ENCODE assay signal across 8 cellular contexts in genomic region chr6:46129634-46130505, GRCh38. TPM values are rescaled to one million over a fixed set of nuclear protein-coding genes. Genes with fewer than 3 reads are reported as not detected.
DNase-seq lines count a peak whose midpoint lies in the region; ATAC-seq and TF ChIP-seq lines count a peak whose summit lies in the region.

TSS of gene ENPP4 (plus strand) at chr6:46129989. CDS start at chr6:46139584, 9,595 bp downstream.

- H3K9me3 ChIP-seq in GM23248 (ENCODE audit: low read depth) (no peaks in the 10 kb centered on the region), SJSA1 (replicated peaks) (no peaks in the 10 kb centered on the region)

- TF ChIP-seq CTCF in LNCaP clone FGC (IDR thresholded peaks at IDR 0.05; ENCODE audit: control insufficient read depth, extremely low read depth, insufficient read depth) (peak; percentile 9; the same call in 1 of the 2 replicates), glutamatergic neuron (IDR thresholded peaks at IDR 0.05; ENCODE audit: partially characterized antibody, unreplicated experiment) (no peak), omental fat pad (IDR thresholded peaks at IDR 0.05) (no peak)

- H3K27ac ChIP-seq in GM23248, result no peak within 1 kb of the TSS
- no peak within 1 kb of the TSS for H3K27ac ChIP-seq in SJSA1
- peak within 1 kb of the TSS; percentile 73 for H3K27ac ChIP-seq in temporal lobe (ENCODE audit: low read depth, low read length)

- H3K4me3 ChIP-seq in GM23248 (peak within 1 kb of the TSS; percentile 67), LNCaP clone FGC (ENCODE audit: low read depth, low read length) (peak within 1 kb of the TSS; percentile 77), SJSA1 (peak within 1 kb of the TSS; percentile 49)

- H3K27me3 ChIP-seq in GM23248 (replicated peaks; ENCODE audit: insufficient read depth) (peaks cover 31% of the 10 kb centered on the region), SJSA1 (replicated peaks) (peaks cover 8% of the 10 kb centered on the region; the same call in 1 of the 2 replicates)

- H3K4me1 Mint-ChIP-seq in glutamatergic neuron (ENCODE audit: low read depth, unreplicated experiment), result no peaks in the 10 kb centered on the region

- WGBS in GM23248 (ENCODE audit: low coverage in 1 of 2, low lambda C conversion rate in 2 of 2, missing lambda C conversion rate in 2 of 2), 2 experiments, result 1 to 3% methylated on average over 50 to 57 of the region's 61 CpGs

- DNase-seq in EH (ENCODE audit: low read depth) (peak; percentile 48), GM23248 (peak; percentile 80), LNCaP clone FGC (ENCODE audit: low read depth) (peak; percentile 86), SJSA1 (ENCODE audit: low read depth in 1 of 2, low spot score in 2 of 2) (peak; percentile 80 to 95), glutamatergic neuron (peak; percentile 83), omental fat pad (ENCODE audit: low spot score) (peak; percentile 34)
- peak; percentile 90 for DNase-seq in activated naive CD4-positive, alpha-beta T cell treated with anti-CD3 and anti-CD28 coated beads, Interleukin-2, amount 50 U/mL, for 16 hours

- H3K27ac Mint-ChIP-seq in glutamatergic neuron (ENCODE audit: unreplicated experiment), result no peak within 1 kb of the TSS

- peak within 1 kb of the TSS; percentile 79 for H2AFZ ChIP-seq in GM23248

- H3K9me2 ChIP-seq in GM23248 (ENCODE audit: insufficient read depth), result no peaks in the 10 kb centered on the region

- H3K79me2 ChIP-seq in GM23248 (ENCODE audit: insufficient read depth), result no peaks in the 10 kb centered on the region

- H3K27me3 Mint-ChIP-seq in glutamatergic neuron (ENCODE audit: unreplicated experiment), result no peaks in the 10 kb centered on the region

- peak within 1 kb of the TSS; percentile 95 for H3K4me3 Mint-ChIP-seq in glutamatergic neuron (ENCODE audit: unreplicated experiment)

- no peaks in the 10 kb centered on the region for H4K20me1 ChIP-seq in GM23248 (ENCODE audit: insufficient read depth)

- H3K4me1 ChIP-seq in GM23248 (ENCODE audit: insufficient read depth) (no peaks in the 10 kb centered on the region), SJSA1 (replicated peaks) (peaks cover 4% of the 10 kb centered on the region)

- H3K9ac ChIP-seq in GM23248, result 0 out of 2 replicates have a peak within 1 kb of the TSS, but pooled peaks have one; percentile 9

- H3K36me3 Mint-ChIP-seq in glutamatergic neuron (ENCODE audit: unreplicated experiment), result no peaks in the 10 kb centered on the region

- ATAC-seq in omental fat pad (ENCODE audit: low FRiP score), result peak; percentile 100

- H3K36me3 ChIP-seq in GM23248 (ENCODE audit: low read depth), result no peaks in the 10 kb centered on the region
- H3K36me3 ChIP-seq in SJSA1, result no peaks in the 10 kb centered on the region

- in situ Hi-C loops in GM23248 (cut with MboI), result no loop called here

- no peaks in the 10 kb centered on the region for H3K9me3 Mint-ChIP-seq in glutamatergic neuron (ENCODE audit: unreplicated experiment)

- H3K4me2 ChIP-seq in GM23248 (ENCODE audit: unreplicated experiment), result peak within 1 kb of the TSS; percentile 47

- no peaks in the 10 kb centered on the region for H3F3A ChIP-seq in GM23248 (ENCODE audit: insufficient read depth)

RNA-seq across cellular contexts. Expression of gene ENPP4, which starts in this region (rescaled TPM):
- 0.63 and 1.9 TPM in 2 replicates for total RNA-seq in GM23248 (2014; rRNA removed; shearing (Covaris generic))
- polyA plus RNA-seq in GM23248 (2016; fragmentation: Nextera tagmentation; extraction: Ambion mirVana), result 1.1 and 1.6 TPM in 2 replicates
- total RNA-seq in SJSA1 (2014; rRNA removed; shearing (Covaris generic)), result 12.6 and 14.3 TPM in 2 replicates
- total RNA-seq in glutamatergic neuron (ENCODE audit: unreplicated experiment) (3.1 TPM), omental fat pad (10 to 100 TPM; 16.8 to 27.3 (median 21.8) TPM), temporal lobe (22.1 TPM)

Comparison
In these comparisons a context has a peak if more than half of its experiments do, and no peak if none do; other contexts are left out.
1. DNase-seq: peak in every context shown above with its lines; median percentile 90 in activated naive CD4-positive, alpha-beta T cell treated with anti-CD3 and anti-CD28 coated beads, Interleukin-2, amount 50 U/mL, for 16 hours; 88 in SJSA1; 86 in LNCaP clone FGC; 83 in glutamatergic neuron; 80 in GM23248; 48 in EH; 34 in omental fat pad.